29 cellular contexts compared by ENCODE assay signal in genomic region chr9:83988411-83988810, GRCh38.
"Had no signal": no experiment of that assay in that cellular context is flagged by ENCODE, and none has a peak within 500 bp of the region (broad histone marks: within the 10 kb centered on the region; RNA-seq: fewer than 3 reads in every experiment).

No MANE protein-coding gene starts in this region.

- H3K4me1 ChIP-seq: testis, uterus had no signal

- H3K9me3 Mint-ChIP-seq: activated B cell treated with CpG ODN at 0.5 μM for 24 hours; activated T-cell treated with anti-CD3 and anti-CD28 coated beads, Interleukin-2, amount 50 U/mL, for 24 hours; central memory CD8-positive, alpha-beta T cell; dendritic cell treated with granulocyte-macrophage colony-stimulating factor and Interleukin-4, amounts not matched to agents 40 ng/mL and 50 ng/mL, for 4 days; endodermal cell; natural killer cell had no signal

- H3K36me3 ChIP-seq: neutrophil, transverse colon, uterus had no signal

- H3K27me3 Mint-ChIP-seq: activated B cell treated with CpG ODN at 0.5 μM for 24 hours; activated T-cell treated with anti-CD3 and anti-CD28 coated beads, Interleukin-2, amount 50 U/mL, for 24 hours; central memory CD8-positive, alpha-beta T cell; dendritic cell treated with granulocyte-macrophage colony-stimulating factor and Interleukin-4, amounts not matched to agents 40 ng/mL and 50 ng/mL, for 4 days had no signal

- H3K4me3 Mint-ChIP-seq: activated B cell treated with CpG ODN at 0.5 μM for 24 hours; activated T-cell treated with anti-CD3 and anti-CD28 coated beads, Interleukin-2, amount 50 U/mL, for 24 hours; central memory CD8-positive, alpha-beta T cell; dendritic cell treated with granulocyte-macrophage colony-stimulating factor and Interleukin-4, amounts not matched to agents 40 ng/mL and 50 ng/mL, for 4 days; endodermal cell; natural killer cell had no signal

- H3K27ac Mint-ChIP-seq: activated B cell treated with CpG ODN at 0.5 μM for 24 hours; activated T-cell treated with anti-CD3 and anti-CD28 coated beads, Interleukin-2, amount 50 U/mL, for 24 hours; dendritic cell treated with granulocyte-macrophage colony-stimulating factor and Interleukin-4, amounts not matched to agents 40 ng/mL and 50 ng/mL, for 4 days; endodermal cell had no signal

- ATAC-seq: esophagus mucosa; natural killer cell; sciatic nerve; stimulated activated naive CD8-positive, alpha-beta T cell treated with anti-CD3 and anti-CD28 coated beads, Interleukin-15, Interleukin-2, amounts not matched to agents 100 U/mL and 50 U/mL, for 24 hours had no signal

- DNase-seq: activated B cell treated with CpG ODN at 0.5 μM for 24 hours; activated CD4-positive, alpha-beta T cell treated with anti-CD3 and anti-CD28 coated beads, Interleukin-2, amount 50 U/mL, for 4 hours; activated CD8-positive, alpha-beta memory T cell treated with anti-CD3 and anti-CD28 coated beads, Interleukin-2, amount 50 U/mL, for 48 hours; activated gamma-delta T cell treated with Interleukin-2 at 50 U/mL for 16 hours; activated naive CD4-positive, alpha-beta T cell treated with anti-CD3 and anti-CD28 coated beads, Interleukin-2, amount 50 U/mL, for 16 hours; activated T-cell treated with anti-CD3 and anti-CD28 coated beads, Interleukin-2, amount 50 U/mL, for 24 hours; amygdala; endodermal cell; foreskin fibroblast; head of caudate nucleus; hippocampal formation; kidney; mesendoderm; natural killer cell; stimulated activated CD4-positive, alpha-beta T cell treated with anti-CD3 and anti-CD28 coated beads, Interleukin-12 subunit alpha, Interleukin-12 subunit beta, amount 100 ng/mL, for 4 hours; stimulated activated CD4-positive, alpha-beta T cell treated with anti-CD3 and anti-CD28 coated beads, Interleukin-4, amount 100 ng/mL, for 1 hour; stimulated activated naive CD8-positive, alpha-beta T cell treated with anti-CD3 and anti-CD28 coated beads, Interleukin-15, Interleukin-2, amounts not matched to agents 100 U/mL and 50 U/mL, for 24 hours; T-helper 2 cell; testis; transverse colon; uterus had no signal

- H3K27ac ChIP-seq: neutrophil, skin epidermis, testis, uterus had no signal

- H3K9me3 ChIP-seq: neutrophil, testis, transverse colon, uterus had no signal

- H3K27me3 ChIP-seq: neutrophil, testis, transverse colon, uterus had no signal

- H3K4me3 ChIP-seq: lung, skin epidermis, testis, transverse colon, uterus had no signal

- FAIRE-seq: bronchial epithelial cell, kidney had no signal

- H3K36me3 Mint-ChIP-seq: natural killer cell had no signal
